In the genomic region with DNA sequence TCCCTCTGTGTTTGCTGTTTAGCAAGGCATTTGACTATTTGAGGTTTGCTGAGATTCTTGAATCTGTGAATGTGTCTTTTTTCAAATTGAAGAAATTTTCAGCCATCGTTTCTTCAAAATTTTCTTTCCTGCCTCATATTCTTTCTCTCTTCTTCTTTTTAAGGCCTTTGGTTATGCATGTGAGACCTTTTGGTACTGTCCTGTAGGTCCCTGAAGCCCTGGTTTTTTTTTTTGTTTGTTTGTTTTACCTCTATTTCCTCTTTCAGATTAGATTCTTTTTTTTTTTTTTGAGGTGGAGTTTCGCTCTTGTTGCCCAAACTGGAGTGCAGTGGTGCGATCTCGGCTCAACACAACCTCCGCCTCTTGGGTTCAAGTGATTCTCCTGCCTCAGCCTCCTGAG, we compare ENCODE assay signal across 2 cellular contexts.
TF ChIP-seq lines count a peak whose summit lies in the region.

No MANE protein-coding gene starts in this region.

TF ChIP-seq in HepG2, 621 proteins besides CTCF, POLR2A, EP300 and RAD21:
- TF ChIP-seq DPF2 (CRISPR knock-in tag; IDR thresholded peaks at IDR 0.05; ENCODE audit: borderline replicate concordance, low read depth) = no peak
- TF ChIP-seq ZC3H4 (CRISPR knock-in tag; IDR thresholded peaks at IDR 0.05; ENCODE audit: borderline replicate concordance) = no peak
- TF ChIP-seq ZNF549 (CRISPR knock-in tag; IDR thresholded peaks at IDR 0.05) = no peak
- TF ChIP-seq, protein P1, sequence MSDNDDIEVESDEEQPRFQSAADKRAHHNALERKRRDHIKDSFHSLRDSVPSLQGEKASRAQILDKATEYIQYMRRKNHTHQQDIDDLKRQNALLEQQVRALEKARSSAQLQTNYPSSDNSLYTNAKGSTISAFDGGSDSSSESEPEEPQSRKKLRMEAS (IDR thresholded peaks at IDR 0.05) = no peak
- TF ChIP-seq ZNF7 (CRISPR knock-in tag; IDR thresholded peaks at IDR 0.05) = peak; percentile 82
- TF ChIP-seq, protein P2, sequence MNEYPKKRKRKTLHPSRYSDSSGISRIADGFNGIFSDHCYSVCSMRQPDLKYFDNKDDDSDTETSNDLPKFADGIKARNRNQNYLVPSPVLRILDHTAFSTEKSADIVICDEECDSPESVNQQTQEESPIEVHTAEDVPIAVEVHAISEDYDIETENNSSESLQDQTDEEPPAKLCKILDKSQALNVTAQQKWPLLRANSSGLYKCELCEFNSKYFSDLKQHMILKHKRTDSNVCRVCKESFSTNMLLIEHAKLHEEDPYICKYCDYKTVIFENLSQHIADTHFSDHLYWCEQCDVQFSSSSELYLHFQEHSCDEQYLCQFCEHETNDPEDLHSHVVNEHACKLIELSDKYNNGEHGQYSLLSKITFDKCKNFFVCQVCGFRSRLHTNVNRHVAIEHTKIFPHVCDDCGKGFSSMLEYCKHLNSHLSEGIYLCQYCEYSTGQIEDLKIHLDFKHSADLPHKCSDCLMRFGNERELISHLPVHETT (CRISPR knock-in tag; conservative IDR thresholded peaks at IDR 0.05) = no peak

TF ChIP-seq in IMR-90, 13 proteins besides CTCF, POLR2A, EP300 and RAD21:
- TF ChIP-seq FOS (IDR thresholded peaks at IDR 0.05; ENCODE audit: low read depth, low read length) = no peak
- TF ChIP-seq NFE2L2 (IDR thresholded peaks at IDR 0.05; ENCODE audit: low read depth, low read length) = no peak
